ENCODE assay signal across 11 cellular contexts in the genomic region with DNA sequence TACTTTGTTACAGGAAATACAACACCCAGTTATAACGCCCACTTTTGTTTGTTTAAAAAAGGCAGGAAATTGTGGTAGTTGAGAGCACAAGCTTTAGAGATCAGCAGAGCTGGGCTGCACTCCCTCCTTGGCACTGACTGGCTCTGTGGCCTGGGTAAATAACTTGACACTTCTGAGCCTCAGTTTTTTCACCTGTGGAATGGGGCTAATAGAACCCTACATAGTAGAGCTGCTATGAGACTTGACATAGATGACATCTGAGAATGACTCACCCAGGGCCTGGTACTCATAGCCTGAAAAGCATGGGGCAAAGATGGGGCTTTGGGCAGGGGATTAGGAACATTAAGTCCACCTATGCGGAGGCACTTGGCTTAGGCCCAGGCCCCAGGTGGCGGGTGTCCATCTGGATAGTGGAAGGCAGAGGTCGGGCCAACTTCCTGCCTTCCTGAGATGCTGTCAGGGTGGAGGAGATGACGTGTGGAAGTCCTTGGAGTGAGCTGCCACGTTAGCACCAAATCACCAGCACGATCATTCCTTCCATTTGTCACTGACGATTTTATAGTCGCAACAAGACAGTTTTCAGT.
DNase-seq lines count a peak whose midpoint lies in the region; ATAC-seq and TF ChIP-seq lines count a peak whose summit lies in the region.
"Had no signal": no experiment of that assay in that cellular context is flagged by ENCODE, and none has a peak within 500 bp of the region (broad histone marks: within the 10 kb centered on the region; RNA-seq: fewer than 3 reads in every experiment).

No MANE protein-coding gene starts in this region.

- no peaks in the 10 kb centered on the region for H3K27me3 Mint-ChIP-seq in activated CD4-positive, alpha-beta memory T cell treated with anti-CD3 and anti-CD28 coated beads for 36 hours
- peaks cover 0 to 10% (median 8%) of the 10 kb centered on the region in 3 donors for H3K27me3 Mint-ChIP-seq in immature natural killer cell (ENCODE audit: low read depth in 3 of 3)

- H3K36me3 Mint-ChIP-seq in activated CD4-positive, alpha-beta memory T cell treated with anti-CD3 and anti-CD28 coated beads for 36 hours, result peaks cover 16% of the 10 kb centered on the region
- H3K36me3 Mint-ChIP-seq in immature natural killer cell, result peaks cover 3 to 4% (median 3%) of the 10 kb centered on the region in 3 donors
- H3K36me3 Mint-ChIP-seq: CD14-positive monocyte had no signal

- H3K4me1 ChIP-seq in A673 (ENCODE audit: insufficient read depth, low read length, poor library complexity, severe bottlenecking), result peaks cover 9% of the 10 kb centered on the region

- peaks cover 13% of the 10 kb centered on the region for H3K9me3 Mint-ChIP-seq in activated CD4-positive, alpha-beta memory T cell treated with anti-CD3 and anti-CD28 coated beads for 36 hours
- no peaks in the 10 kb centered on the region for H3K9me3 Mint-ChIP-seq in immature natural killer cell

- no peaks in the 10 kb centered on the region for H3K9me3 ChIP-seq in A673 (ENCODE audit: low read depth, low read length, poor library complexity, severe bottlenecking)

- H3K27ac Mint-ChIP-seq in activated CD4-positive, alpha-beta memory T cell treated with anti-CD3 and anti-CD28 coated beads for 36 hours, result peak overlapping the region; percentile 90
- H3K27ac Mint-ChIP-seq in immature natural killer cell, result peak overlapping the region; percentile 95 to 99 (median 98)

- H3K36me3 ChIP-seq in A673 (ENCODE audit: insufficient read depth, low read length, poor library complexity, severe bottlenecking), result no peaks in the 10 kb centered on the region

- CTCF ChIA-PET in activated CD4-positive, alpha-beta memory T cell treated with anti-CD3 and anti-CD28 coated beads for 36 hours (lab: Charles Lee), result interaction anchor here (1.6 to 10.9 kb wide), 5 partner anchors 9 to 33 kb away, joined by 5 to 147 read pairs (median 18); no protein-coding TSS in a partner anchor
- CTCF ChIA-PET in A673 (lab: Charles Lee), result no interaction called here

- ATAC-seq in HG02623 (IDR thresholded peaks at IDR 0.05; ENCODE audit: unreplicated experiment), result no peak

- no peak overlapping the region for H3K27ac ChIP-seq in A673 (ENCODE audit: low read depth, low read length, poor library complexity, severe bottlenecking)

- no peak for TF ChIP-seq CTCF in A673 (conservative IDR thresholded peaks at IDR 0.05; ENCODE audit: low read depth, low read length)

- H3K27me3 ChIP-seq in A673 (replicated peaks; ENCODE audit: insufficient read depth, low read depth, low read length, poor library complexity), result no peaks in the 10 kb centered on the region

- no peak overlapping the region for H3K4me3 Mint-ChIP-seq in activated CD4-positive, alpha-beta memory T cell treated with anti-CD3 and anti-CD28 coated beads for 36 hours
- H3K4me3 Mint-ChIP-seq in immature natural killer cell, result peak overlapping the region; percentile 63 to 81 (median 67)

- H3K4me3 ChIP-seq in A673 (ENCODE audit: low read depth, low read length, poor library complexity, severe bottlenecking), result no peak overlapping the region

- peak; percentile 36 for DNase-seq in stimulated activated CD4-positive, alpha-beta T cell treated with anti-CD3 and anti-CD28 coated beads, Interleukin-4, amount 100 ng/mL, for 24 hours
- no peak for DNase-seq in stimulated activated CD4-positive, alpha-beta T cell treated with anti-CD3 and anti-CD28 coated beads, Interleukin-2, amount 100 ng/mL, for 48 hours
- peak; percentile 67 for DNase-seq in activated CD4-positive, alpha-beta memory T cell treated with anti-CD3 and anti-CD28 coated beads for 36 hours
- peak; percentile 74 to 88 (median 81) for DNase-seq in immature natural killer cell
- DNase-seq in A673 (ENCODE audit: low spot score), result no peak
- no peak for DNase-seq in occipital lobe (lab: John Stamatoyannopoulos, UW)
- no peak for DNase-seq in AML-193 (lab: John Stamatoyannopoulos, UW)
- DNase-seq: dermis blood vessel endothelial cell, NCI-H748 treated with DMSO at 0.1 percent for 48 hours had no signal

- POLR2A ChIA-PET in activated CD4-positive, alpha-beta memory T cell treated with anti-CD3 and anti-CD28 coated beads for 36 hours (lab: Charles Lee), result no interaction called here
- POLR2A ChIA-PET in A673 (lab: Charles Lee; ENCODE audit: low non-redundant PET), result no interaction called here

- intact Hi-C loops in activated CD4-positive, alpha-beta memory T cell treated with anti-CD3 and anti-CD28 coated beads for 36 hours (cut with micrococcal nuclease), result loop anchor here (1.0 to 10.0 kb wide), 6 partner anchors 104 to 1023 kb away; partner anchors contain the start of gene KATNAL1
- intact Hi-C loops in A673 (cut with micrococcal nuclease; ENCODE audit: unreplicated experiment), result no loop called here

- no TSS peak for BruUV-seq in A673 (replicated peaks; lab: Mats Ljungman, UMichigan)

- peaks cover 95% of the 10 kb centered on the region for H3K4me1 Mint-ChIP-seq in activated CD4-positive, alpha-beta memory T cell treated with anti-CD3 and anti-CD28 coated beads for 36 hours (ENCODE audit: low read depth)
- peaks cover 94 to 97% of the 10 kb centered on the region in 2 donors for H3K4me1 Mint-ChIP-seq in immature natural killer cell
- H3K4me1 Mint-ChIP-seq: CD14-positive monocyte had no signal

Comparison
In these comparisons a context has a peak if more than half of its experiments do, and no peak if none do; other contexts are left out.
1. DNase-seq: peak in stimulated activated CD4-positive, alpha-beta T cell treated with anti-CD3 and anti-CD28 coated beads, Interleukin-4, amount 100 ng/mL, for 24 hours (single experiment), activated CD4-positive, alpha-beta memory T cell treated with anti-CD3 and anti-CD28 coated beads for 36 hours (single experiment) and immature natural killer cell (3 of 3); none in stimulated activated CD4-positive, alpha-beta T cell treated with anti-CD3 and anti-CD28 coated beads, Interleukin-2, amount 100 ng/mL, for 48 hours (0 of 2), A673 (single experiment), occipital lobe (single experiment) and AML-193 (0 of 2).